12 cellular contexts compared by ENCODE assay signal in the genomic region with DNA sequence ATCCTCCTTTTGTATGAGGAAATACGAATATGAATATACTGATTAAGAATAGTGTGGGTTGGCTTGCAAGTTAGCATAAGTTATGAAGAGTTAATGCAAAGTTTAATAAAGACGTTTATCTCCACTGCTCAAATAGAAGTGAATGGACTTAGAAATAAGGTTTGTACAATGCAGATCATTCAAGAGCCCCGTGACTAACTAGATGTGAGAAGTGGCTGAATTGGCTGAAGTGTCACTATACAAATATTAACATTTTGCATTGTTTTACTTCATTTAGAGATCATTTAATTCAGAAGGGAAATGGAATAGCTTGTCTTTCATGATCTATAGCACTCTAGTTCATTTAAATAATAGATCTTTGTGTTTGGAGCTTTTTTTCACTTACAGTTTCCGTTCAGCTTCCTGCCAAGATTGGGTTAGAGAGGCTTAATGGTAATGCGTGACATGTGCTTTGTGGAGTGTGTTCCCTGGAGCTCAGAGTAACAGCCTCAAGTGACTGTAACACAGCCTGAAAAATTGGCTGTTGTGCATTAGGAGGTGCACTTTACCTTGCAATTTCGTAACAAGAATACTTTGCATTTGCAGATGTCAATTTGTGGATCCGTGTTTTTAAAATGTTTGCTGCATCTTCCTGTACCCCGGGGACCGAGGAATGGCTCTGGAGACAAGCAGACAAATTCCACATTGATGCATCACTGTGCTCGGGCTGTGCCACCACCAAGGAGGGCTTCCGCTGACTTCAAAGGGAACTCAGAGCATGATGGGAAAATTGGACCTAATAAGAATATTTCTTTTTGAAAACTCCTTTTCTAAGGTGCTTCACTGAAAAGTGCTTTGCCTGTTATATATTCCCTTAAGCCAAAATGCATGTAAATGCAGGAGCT.
DNase-seq lines count a peak whose midpoint lies in the region; ATAC-seq and TF ChIP-seq lines count a peak whose summit lies in the region.
"Had no signal": no experiment of that assay in that cellular context is flagged by ENCODE, and none has a peak within 500 bp of the region (broad histone marks: within the 10 kb centered on the region; RNA-seq: fewer than 3 reads in every experiment).

No MANE protein-coding gene starts in this region.

- H3K27ac ChIP-seq in HCT116 (ENCODE audit: low read depth, low read length) (no peak overlapping the region), SJCRH30 (peak overlapping the region; percentile 56), Karpas-422 (ENCODE audit: low read length) (no peak overlapping the region)
- H3K27ac ChIP-seq: tibial nerve had no signal

- H3K36me3 ChIP-seq in HCT116 (ENCODE audit: control insufficient read depth in 1 of 2, insufficient read depth in 2 of 2, low read length in 2 of 2) (no peaks in the 10 kb centered on the region), SJCRH30 (no peaks in the 10 kb centered on the region), Karpas-422 (ENCODE audit: insufficient read depth, low read length) (no peaks in the 10 kb centered on the region)
- H3K36me3 ChIP-seq: tibial nerve had no signal

- H3K4me3 ChIP-seq in HCT116 (replicated peaks in 1 of 2; ENCODE audit: low read depth in 1 of 2, low read length in 2 of 2) (0 out of 4 replicates have a peak overlapping the region, but pooled peaks of 1 of the 2 experiments have one; percentile 0), SJCRH30 (peak overlapping the region; percentile 1; the same call in 1 of the 2 replicates), Karpas-422 (ENCODE audit: low read length) (no peak overlapping the region)
- H3K4me3 ChIP-seq: tibial nerve had no signal

- no peak overlapping the region for H3K9ac ChIP-seq in HCT116 (ENCODE audit: low read length)
- no peak overlapping the region for H3K9ac ChIP-seq in Karpas-422 (ENCODE audit: low read length)

- H3K9me2 ChIP-seq in HCT116 (ENCODE audit: insufficient read depth) = no peaks in the 10 kb centered on the region
- no peaks in the 10 kb centered on the region for H3K9me2 ChIP-seq in Karpas-422 (replicated peaks; ENCODE audit: insufficient read depth, low read length)

- TF ChIP-seq RAD21 in HCT116 (IDR thresholded peaks at IDR 0.05; ENCODE audit: low read depth) = no peak

- no peak for TF ChIP-seq POLR2A in HCT116 (IDR thresholded peaks at IDR 0.05; ENCODE audit: borderline replicate concordance, extremely low read depth, insufficient read depth, insufficient read length)

- DNase-seq in A172 (ENCODE audit: low spot score) = peak; percentile 69
- no peak for DNase-seq in HCT116 (ENCODE audit: low read depth, low spot score)
- DNase-seq in SJCRH30 = peak; percentile 35 to 69
- peak; percentile 54 for DNase-seq in glomerular visceral epithelial cell (ENCODE audit: extremely low spot score)
- no peak for DNase-seq in Karpas-422
- DNase-seq in GM20000 (ENCODE audit: low spot score) = no peak
- DNase-seq in NCI-H226 = no peak
- DNase-seq: activated CD4-positive, alpha-beta T cell treated with anti-CD3 and anti-CD28 coated beads for 36 hours; cortex of kidney; stimulated activated CD4-positive, alpha-beta T cell treated with anti-CD3 and anti-CD28 coated beads, Interleukin-1b, Interleukin-23, amount 100 ng/mL, for 48 hours had no signal

- peak overlapping the region; percentile 32 for H3K4me2 ChIP-seq in HCT116 (ENCODE audit: low read length)
- H3K4me2 ChIP-seq in Karpas-422 (ENCODE audit: low read depth, low read length, poor library complexity, severe bottlenecking) = no peak overlapping the region

- BruUV-seq in HCT116 (replicated peaks; lab: Mats Ljungman, UMichigan) = no TSS peak

- POLR2A ChIA-PET in HCT116 (lab: Charles Lee) = no interaction called here

- H4K20me1 ChIP-seq in HCT116 (ENCODE audit: insufficient read depth) (no peaks in the 10 kb centered on the region), Karpas-422 (ENCODE audit: insufficient read depth, low read depth, low read length) (no peaks in the 10 kb centered on the region)

- H3K79me2 ChIP-seq in HCT116 (ENCODE audit: insufficient read depth, low read length) (no peaks in the 10 kb centered on the region), Karpas-422 (ENCODE audit: low read length) (no peaks in the 10 kb centered on the region)

- TF ChIP-seq CTCF in HCT116 (IDR thresholded peaks at IDR 0.05 in 2 of 3, conservative IDR thresholded peaks at IDR 0.05 in 1 of 3; ENCODE audit: borderline replicate concordance in 1 of 3, insufficient read depth in 1 of 3, low read depth in 2 of 3, low read length in 2 of 3) (no peak), GM20000 (IDR thresholded peaks at IDR 0.05; ENCODE audit: extremely low read depth, missing control alignments) (no peak)

- intact Hi-C loops in HCT116 (cut with micrococcal nuclease) = no loop called here

- H2AFZ ChIP-seq in HCT116 (ENCODE audit: low read depth, low read length, poor library complexity, severe bottlenecking) (peak overlapping the region; percentile 80), Karpas-422 (ENCODE audit: low read length) (no peak overlapping the region)

- CTCF ChIA-PET in HCT116 (lab: Charles Lee) = interaction anchor here (1.7 kb wide), 1 partner anchor 8 kb away, joined by 4 read pairs; no protein-coding TSS in a partner anchor

- H3K9me3 ChIP-seq in HCT116 (ENCODE audit: control insufficient read depth in 1 of 2, insufficient read depth in 1 of 2, low read depth in 1 of 2, low read length in 2 of 2) (no peaks in the 10 kb centered on the region), SJCRH30 (replicated peaks) (no peaks in the 10 kb centered on the region), Karpas-422 (ENCODE audit: low read length) (no peaks in the 10 kb centered on the region)
- H3K9me3 ChIP-seq: tibial nerve had no signal

- RAD21 ChIA-PET in HCT116 (lab: Charles Lee; ENCODE audit: low non-redundant PET in 1 of 2, low total read pairs in 2 of 2, uncharacterized antibody in 2 of 2, unreplicated experiment in 2 of 2) = interaction anchor here in 1 of 2 experiments (0.9 kb wide), 1 partner anchor 155 kb away, joined by 3 read pairs; no protein-coding TSS in a partner anchor

- ATAC-seq in HCT116 = peak; percentile 67; the same call in 1 of the 2 replicates
- no peak for ATAC-seq in activated CD4-positive, CD25-positive, alpha-beta regulatory T cell treated with anti-CD3 and anti-CD28 coated beads, Interleukin-2, amount 50 U/mL, for 24 hours
- ATAC-seq: activated CD4-positive, alpha-beta T cell treated with anti-CD3 and anti-CD28 coated beads for 36 hours had no signal

- H3K27me3 ChIP-seq in HCT116 (ENCODE audit: insufficient read depth, low read length) (no peaks in the 10 kb centered on the region), SJCRH30 (no peaks in the 10 kb centered on the region), Karpas-422 (ENCODE audit: low read length) (no peaks in the 10 kb centered on the region)
- H3K27me3 ChIP-seq: tibial nerve had no signal

- H3K4me1 ChIP-seq in HCT116 (ENCODE audit: control insufficient read depth in 1 of 2, insufficient read depth in 2 of 2, low read length in 2 of 2) (peaks cover 0 to 12% of the 10 kb centered on the region in 2 experiments; a peak in 2 of 4 replicates), SJCRH30 (peaks cover 13% of the 10 kb centered on the region), Karpas-422 (ENCODE audit: low read length) (peaks cover 5% of the 10 kb centered on the region)

TF ChIP-seq in HCT116, 20 proteins besides CTCF, POLR2A, EP300 and RAD21:
- TF ChIP-seq ZFX (IDR thresholded peaks at IDR 0.05) = no peak
- TF ChIP-seq, protein P1, sequence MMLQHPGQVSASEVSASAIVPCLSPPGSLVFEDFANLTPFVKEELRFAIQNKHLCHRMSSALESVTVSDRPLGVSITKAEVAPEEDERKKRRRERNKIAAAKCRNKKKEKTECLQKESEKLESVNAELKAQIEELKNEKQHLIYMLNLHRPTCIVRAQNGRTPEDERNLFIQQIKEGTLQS (IDR thresholded peaks at IDR 0.05) = no peak
- peak; percentile 79 for TF ChIP-seq TCF7L2 (IDR thresholded peaks at IDR 0.05; ENCODE audit: borderline replicate concordance, extremely low read depth, insufficient read depth, insufficient read length)
- TF ChIP-seq ELF1 (IDR thresholded peaks at IDR 0.05; ENCODE audit: borderline replicate concordance, low read depth) = 0 out of 2 replicates have a peak, but pooled peaks have one; percentile 11
- 0 out of 2 replicates have a peak, but pooled peaks have one; percentile 7 for TF ChIP-seq JUND (IDR thresholded peaks at IDR 0.05)
- no peak for TF ChIP-seq FOSL1 (IDR thresholded peaks at IDR 0.05; ENCODE audit: low read depth)
- TF ChIP-seq, protein P2, sequence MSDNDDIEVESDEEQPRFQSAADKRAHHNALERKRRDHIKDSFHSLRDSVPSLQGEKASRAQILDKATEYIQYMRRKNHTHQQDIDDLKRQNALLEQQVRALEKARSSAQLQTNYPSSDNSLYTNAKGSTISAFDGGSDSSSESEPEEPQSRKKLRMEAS (IDR thresholded peaks at IDR 0.05) = 0 out of 2 replicates have a peak, but pooled peaks have one; percentile 28

Comparison
In these comparisons a context has a peak if more than half of its experiments do, and no peak if none do; other contexts are left out.
1. DNase-seq: peak in A172 (single experiment), SJCRH30 (2 of 2) and glomerular visceral epithelial cell (single experiment); none in HCT116 (single experiment), Karpas-422 (single experiment), GM20000 (single experiment) and NCI-H226 (single experiment).